Comparison of ENCODE assay signal across 1 cellular context in the genomic region with DNA sequence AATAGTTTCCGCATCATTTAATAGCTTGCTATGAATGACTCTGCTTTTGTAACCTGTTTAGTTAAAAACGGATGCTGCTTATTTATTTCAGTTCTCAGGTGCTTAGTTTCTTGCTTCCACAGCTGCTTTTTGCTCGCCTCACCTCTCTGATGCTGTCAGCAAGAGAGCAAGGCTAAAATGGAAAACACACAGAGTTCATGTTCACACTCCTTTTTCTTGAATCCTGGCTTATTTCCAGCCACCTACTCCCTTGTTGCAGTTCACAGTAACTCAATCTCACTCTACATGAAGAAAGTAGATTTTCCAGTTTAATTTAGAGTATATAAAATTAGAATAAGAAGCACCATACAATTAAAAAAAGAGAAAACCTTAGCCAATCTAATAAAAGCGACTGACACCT.
TF ChIP-seq lines count a peak whose summit lies in the region.

No MANE protein-coding gene starts in this region.

TF ChIP-seq in GM23338, 12 proteins besides CTCF, POLR2A, EP300 and RAD21 (continued from another document):
- TF ChIP-seq, protein P1, sequence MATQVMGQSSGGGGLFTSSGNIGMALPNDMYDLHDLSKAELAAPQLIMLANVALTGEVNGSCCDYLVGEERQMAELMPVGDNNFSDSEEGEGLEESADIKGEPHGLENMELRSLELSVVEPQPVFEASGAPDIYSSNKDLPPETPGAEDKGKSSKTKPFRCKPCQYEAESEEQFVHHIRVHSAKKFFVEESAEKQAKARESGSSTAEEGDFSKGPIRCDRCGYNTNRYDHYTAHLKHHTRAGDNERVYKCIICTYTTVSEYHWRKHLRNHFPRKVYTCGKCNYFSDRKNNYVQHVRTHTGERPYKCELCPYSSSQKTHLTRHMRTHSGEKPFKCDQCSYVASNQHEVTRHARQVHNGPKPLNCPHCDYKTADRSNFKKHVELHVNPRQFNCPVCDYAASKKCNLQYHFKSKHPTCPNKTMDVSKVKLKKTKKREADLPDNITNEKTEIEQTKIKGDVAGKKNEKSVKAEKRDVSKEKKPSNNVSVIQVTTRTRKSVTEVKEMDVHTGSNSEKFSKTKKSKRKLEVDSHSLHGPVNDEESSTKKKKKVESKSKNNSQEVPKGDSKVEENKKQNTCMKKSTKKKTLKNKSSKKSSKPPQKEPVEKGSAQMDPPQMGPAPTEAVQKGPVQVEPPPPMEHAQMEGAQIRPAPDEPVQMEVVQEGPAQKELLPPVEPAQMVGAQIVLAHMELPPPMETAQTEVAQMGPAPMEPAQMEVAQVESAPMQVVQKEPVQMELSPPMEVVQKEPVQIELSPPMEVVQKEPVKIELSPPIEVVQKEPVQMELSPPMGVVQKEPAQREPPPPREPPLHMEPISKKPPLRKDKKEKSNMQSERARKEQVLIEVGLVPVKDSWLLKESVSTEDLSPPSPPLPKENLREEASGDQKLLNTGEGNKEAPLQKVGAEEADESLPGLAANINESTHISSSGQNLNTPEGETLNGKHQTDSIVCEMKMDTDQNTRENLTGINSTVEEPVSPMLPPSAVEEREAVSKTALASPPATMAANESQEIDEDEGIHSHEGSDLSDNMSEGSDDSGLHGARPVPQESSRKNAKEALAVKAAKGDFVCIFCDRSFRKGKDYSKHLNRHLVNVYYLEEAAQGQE (IDR thresholded peaks at IDR 0.05; ENCODE audit: unreplicated experiment) = no peak
